28 cellular contexts compared by ENCODE assay signal in genomic region chr3:10269443-10269842, GRCh38. TPM values are rescaled to one million over a fixed set of nuclear protein-coding genes. Genes with fewer than 3 reads are reported as not detected.
"Had no signal": no experiment of that assay in that cellular context is flagged by ENCODE, and none has a peak within 500 bp of the region (broad histone marks: within the 10 kb centered on the region; RNA-seq: fewer than 3 reads in every experiment).

No MANE protein-coding gene starts in this region.

- ATAC-seq: activated naive CD4-positive, alpha-beta T cell treated with anti-CD3 and anti-CD28 coated beads, Interleukin-2, amount 50 U/mL, for 72 hours; foreskin keratinocyte; left lobe of liver; lower lobe of right lung had no signal

- FAIRE-seq: bronchial epithelial cell had no signal

- DNase-seq: activated CD4-positive, alpha-beta T cell treated with anti-CD3 and anti-CD28 coated beads for 1 hour; activated CD4-positive, alpha-beta T cell treated with anti-CD3 and anti-CD28 coated beads, Interleukin-2, amount 50 U/mL, for 48 hours; activated CD8-positive, alpha-beta memory T cell treated with anti-CD3 and anti-CD28 coated beads for 24 hours; activated naive CD4-positive, alpha-beta T cell; foreskin keratinocyte; heart right ventricle; kidney glomerular epithelial cell; lower lobe of right lung; mesenchymal stem cell; ovary; stimulated activated CD4-positive, alpha-beta T cell treated with anti-CD3 and anti-CD28 coated beads, Interleukin-15, amount 100 ng/mL, for 24 hours; stimulated activated CD4-positive, alpha-beta T cell treated with anti-CD3 and anti-CD28 coated beads, Interleukin-2, amount 100 ng/mL, for 24 hours; stimulated activated naive CD4-positive, alpha-beta T cell; SW 1271; T-helper 2 cell; testis; transverse colon had no signal

- H3K27me3 ChIP-seq: esophagus muscularis mucosa, foreskin keratinocyte, heart right ventricle, ovary, testis, transverse colon had no signal

- H3K4me3 Mint-ChIP-seq: central memory CD8-positive, alpha-beta T cell; dendritic cell treated with granulocyte-macrophage colony-stimulating factor and Interleukin-4, amounts not matched to agents 40 ng/mL and 50 ng/mL, for 4 days had no signal

- H3K4me3 ChIP-seq: esophagus muscularis mucosa, heart right ventricle, lower lobe of right lung, ovary, prostate gland, smooth muscle cell, testis, transverse colon had no signal

- H3K36me3 ChIP-seq: ovary, prostate gland had no signal

- H3K9me3 Mint-ChIP-seq: activated naive CD4-positive, alpha-beta T cell treated with anti-CD3 and anti-CD28 coated beads, Interleukin-2, amount 50 U/mL, for 72 hours; central memory CD8-positive, alpha-beta T cell; dendritic cell treated with granulocyte-macrophage colony-stimulating factor and Interleukin-4, amounts not matched to agents 40 ng/mL and 50 ng/mL, for 4 days had no signal

- H3K27ac ChIP-seq: esophagus muscularis mucosa, foreskin keratinocyte, heart right ventricle, lower lobe of right lung, ovary, prostate gland, testis, transverse colon had no signal

- H3K9me3 ChIP-seq: esophagus muscularis mucosa, heart right ventricle, lower lobe of right lung, ovary, prostate gland, testis, transverse colon had no signal

- H3K27ac Mint-ChIP-seq: dendritic cell treated with granulocyte-macrophage colony-stimulating factor and Interleukin-4, amounts not matched to agents 40 ng/mL and 50 ng/mL, for 4 days had no signal

- H3K27me3 Mint-ChIP-seq: central memory CD8-positive, alpha-beta T cell; dendritic cell treated with granulocyte-macrophage colony-stimulating factor and Interleukin-4, amounts not matched to agents 40 ng/mL and 50 ng/mL, for 4 days had no signal

RNA-seq across cellular contexts. Expression of gene GHRL, which starts 23.3 kb away (rescaled TPM):
- total RNA-seq: activated naive CD4-positive, alpha-beta T cell treated with anti-CD3 and anti-CD28 coated beads, Interleukin-2, amount 50 U/mL, for 72 hours; bronchial epithelial cell; foreskin keratinocyte; glomerular endothelial cell; myocyte; smooth muscle cell; urinary bladder had no signal
- polyA plus RNA-seq: foreskin keratinocyte had no signal
